In genomic region chr15:37002041-37002689, GRCh38 we compare ENCODE assay signal across 20 cellular contexts.
"Had no signal": no experiment of that assay in that cellular context is flagged by ENCODE, and none has a peak within 500 bp of the region (broad histone marks: within the 10 kb centered on the region; RNA-seq: fewer than 3 reads in every experiment).

No MANE protein-coding gene starts in this region.

- H3K4me3 Mint-ChIP-seq: activated B cell treated with CpG ODN at 0.5 μM for 24 hours; activated CD8-positive, alpha-beta memory T cell treated with anti-CD3 and anti-CD28 coated beads, Interleukin-2, amount 10 ng/mL, durations not matched to agents 7 days and 5 days; activated CD8-positive, alpha-beta T cell treated with anti-CD3 and anti-CD28 coated beads, Interleukin-2, amount 10 ng/mL, durations not matched to agents 7 days and 5 days; activated naive CD8-positive, alpha-beta T cell; activated T-cell treated with anti-CD3 and anti-CD28 coated beads, Interleukin-2, amount 50 U/mL, for 72 hours; natural killer cell had no signal

- H3K36me3 ChIP-seq: colonic mucosa, spleen, tibial nerve had no signal

- H3K4me1 Mint-ChIP-seq: activated B cell treated with CpG ODN at 0.5 μM for 24 hours; activated CD8-positive, alpha-beta memory T cell treated with anti-CD3 and anti-CD28 coated beads, Interleukin-2, amount 10 ng/mL, durations not matched to agents 7 days and 5 days; natural killer cell had no signal

- H3K36me3 Mint-ChIP-seq: activated CD8-positive, alpha-beta memory T cell treated with anti-CD3 and anti-CD28 coated beads, Interleukin-2, amount 10 ng/mL, durations not matched to agents 7 days and 5 days; activated naive CD8-positive, alpha-beta T cell; natural killer cell had no signal

- H3K27me3 Mint-ChIP-seq: activated B cell treated with CpG ODN at 0.5 μM for 24 hours; activated CD8-positive, alpha-beta memory T cell treated with anti-CD3 and anti-CD28 coated beads, Interleukin-2, amount 10 ng/mL, durations not matched to agents 7 days and 5 days had no signal

- H3K27ac ChIP-seq: body of pancreas, colonic mucosa, spleen, tibial nerve had no signal

- H3K27me3 ChIP-seq: body of pancreas, colonic mucosa, spleen, tibial nerve had no signal

- ATAC-seq: activated CD8-positive, alpha-beta memory T cell treated with anti-CD3 and anti-CD28 coated beads, Interleukin-2, amount 10 ng/mL, durations not matched to agents 7 days and 5 days; activated CD8-positive, alpha-beta T cell treated with anti-CD3 and anti-CD28 coated beads, Interleukin-2, amount 10 ng/mL, durations not matched to agents 7 days and 5 days; activated T-cell treated with anti-CD3 and anti-CD28 coated beads, Interleukin-2, amount 50 U/mL, for 72 hours; body of pancreas; left colon; natural killer cell; right cardiac atrium had no signal

- H3K9me3 Mint-ChIP-seq: activated B cell treated with CpG ODN at 0.5 μM for 24 hours had no signal

- DNase-seq: activated B cell treated with CpG ODN at 0.5 μM for 24 hours; activated CD8-positive, alpha-beta memory T cell treated with anti-CD3 and anti-CD28 coated beads, Interleukin-2, amount 10 ng/mL, durations not matched to agents 7 days and 5 days; activated CD8-positive, alpha-beta T cell treated with anti-CD3 and anti-CD28 coated beads, Interleukin-2, amount 10 ng/mL, durations not matched to agents 7 days and 5 days; activated effector memory CD4-positive, alpha-beta T cell treated with Interleukin-2 at 50 U/mL for 16 hours; activated naive CD4-positive, alpha-beta T cell treated with Interleukin-2 at 50 U/mL for 16 hours; activated T-cell treated with anti-CD3 and anti-CD28 coated beads, Interleukin-2, amount 50 U/mL, for 72 hours; aorta; body of pancreas; cerebellar nuclear complex; colonic mucosa; effector memory CD4-positive, alpha-beta T cell; kidney; left colon; mammary epithelial cell; natural killer cell; right cardiac atrium; spleen; stimulated activated naive CD4-positive, alpha-beta T cell treated with Interleukin-2 at 50 U/mL for 16 hours had no signal

- H3K27ac Mint-ChIP-seq: activated B cell treated with CpG ODN at 0.5 μM for 24 hours; activated CD8-positive, alpha-beta memory T cell treated with anti-CD3 and anti-CD28 coated beads, Interleukin-2, amount 10 ng/mL, durations not matched to agents 7 days and 5 days; activated CD8-positive, alpha-beta T cell treated with anti-CD3 and anti-CD28 coated beads, Interleukin-2, amount 10 ng/mL, durations not matched to agents 7 days and 5 days; activated naive CD8-positive, alpha-beta T cell; activated T-cell treated with anti-CD3 and anti-CD28 coated beads, Interleukin-2, amount 50 U/mL, for 72 hours; natural killer cell had no signal

- H3K4me3 ChIP-seq: body of pancreas, colonic mucosa, spleen, tibial nerve had no signal

- H3K9me3 ChIP-seq: body of pancreas, colonic mucosa, tibial nerve had no signal

- H3K4me1 ChIP-seq: body of pancreas, colonic mucosa, spleen, tibial nerve had no signal
